Comparison of ENCODE assay signal across 1 cellular context in the genomic region with DNA sequence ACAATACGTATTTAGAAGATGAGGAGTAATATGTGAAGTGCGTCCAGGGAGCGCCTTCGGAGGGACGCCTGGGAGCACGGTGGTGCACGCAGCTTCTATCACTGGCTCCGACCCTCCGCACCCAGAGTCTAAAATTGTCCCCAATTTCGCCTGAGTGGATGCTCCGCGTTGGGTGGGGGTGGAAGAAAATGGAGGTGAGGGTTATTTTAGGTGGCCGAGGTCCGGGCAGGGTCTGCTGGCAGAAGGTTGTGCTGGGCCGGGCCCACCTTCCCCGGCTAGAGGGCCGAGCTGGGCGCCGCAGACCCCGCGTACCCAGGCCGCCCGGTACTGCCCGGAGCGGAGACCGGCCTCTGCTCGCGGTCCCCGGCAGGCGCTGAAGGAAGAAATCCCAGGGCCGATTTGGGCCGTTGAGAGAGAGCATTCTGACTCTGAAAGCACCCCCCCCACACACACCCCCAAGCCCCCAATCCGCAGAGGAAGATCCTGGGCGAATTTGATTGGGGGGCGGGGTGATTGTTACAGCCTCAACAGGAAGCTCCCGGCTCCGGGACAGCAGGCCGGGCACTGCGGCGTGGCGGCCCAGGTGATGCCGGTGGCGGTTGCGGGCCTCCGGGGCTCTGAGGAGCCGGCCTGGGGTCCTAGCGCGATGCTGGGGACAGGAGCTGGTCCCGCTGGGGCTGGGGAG.
TF ChIP-seq lines count a peak whose summit lies in the region.

No MANE protein-coding gene starts in this region.

TF ChIP-seq in H1, 55 proteins besides CTCF, POLR2A, EP300 and RAD21:
- TF ChIP-seq, protein P1, sequence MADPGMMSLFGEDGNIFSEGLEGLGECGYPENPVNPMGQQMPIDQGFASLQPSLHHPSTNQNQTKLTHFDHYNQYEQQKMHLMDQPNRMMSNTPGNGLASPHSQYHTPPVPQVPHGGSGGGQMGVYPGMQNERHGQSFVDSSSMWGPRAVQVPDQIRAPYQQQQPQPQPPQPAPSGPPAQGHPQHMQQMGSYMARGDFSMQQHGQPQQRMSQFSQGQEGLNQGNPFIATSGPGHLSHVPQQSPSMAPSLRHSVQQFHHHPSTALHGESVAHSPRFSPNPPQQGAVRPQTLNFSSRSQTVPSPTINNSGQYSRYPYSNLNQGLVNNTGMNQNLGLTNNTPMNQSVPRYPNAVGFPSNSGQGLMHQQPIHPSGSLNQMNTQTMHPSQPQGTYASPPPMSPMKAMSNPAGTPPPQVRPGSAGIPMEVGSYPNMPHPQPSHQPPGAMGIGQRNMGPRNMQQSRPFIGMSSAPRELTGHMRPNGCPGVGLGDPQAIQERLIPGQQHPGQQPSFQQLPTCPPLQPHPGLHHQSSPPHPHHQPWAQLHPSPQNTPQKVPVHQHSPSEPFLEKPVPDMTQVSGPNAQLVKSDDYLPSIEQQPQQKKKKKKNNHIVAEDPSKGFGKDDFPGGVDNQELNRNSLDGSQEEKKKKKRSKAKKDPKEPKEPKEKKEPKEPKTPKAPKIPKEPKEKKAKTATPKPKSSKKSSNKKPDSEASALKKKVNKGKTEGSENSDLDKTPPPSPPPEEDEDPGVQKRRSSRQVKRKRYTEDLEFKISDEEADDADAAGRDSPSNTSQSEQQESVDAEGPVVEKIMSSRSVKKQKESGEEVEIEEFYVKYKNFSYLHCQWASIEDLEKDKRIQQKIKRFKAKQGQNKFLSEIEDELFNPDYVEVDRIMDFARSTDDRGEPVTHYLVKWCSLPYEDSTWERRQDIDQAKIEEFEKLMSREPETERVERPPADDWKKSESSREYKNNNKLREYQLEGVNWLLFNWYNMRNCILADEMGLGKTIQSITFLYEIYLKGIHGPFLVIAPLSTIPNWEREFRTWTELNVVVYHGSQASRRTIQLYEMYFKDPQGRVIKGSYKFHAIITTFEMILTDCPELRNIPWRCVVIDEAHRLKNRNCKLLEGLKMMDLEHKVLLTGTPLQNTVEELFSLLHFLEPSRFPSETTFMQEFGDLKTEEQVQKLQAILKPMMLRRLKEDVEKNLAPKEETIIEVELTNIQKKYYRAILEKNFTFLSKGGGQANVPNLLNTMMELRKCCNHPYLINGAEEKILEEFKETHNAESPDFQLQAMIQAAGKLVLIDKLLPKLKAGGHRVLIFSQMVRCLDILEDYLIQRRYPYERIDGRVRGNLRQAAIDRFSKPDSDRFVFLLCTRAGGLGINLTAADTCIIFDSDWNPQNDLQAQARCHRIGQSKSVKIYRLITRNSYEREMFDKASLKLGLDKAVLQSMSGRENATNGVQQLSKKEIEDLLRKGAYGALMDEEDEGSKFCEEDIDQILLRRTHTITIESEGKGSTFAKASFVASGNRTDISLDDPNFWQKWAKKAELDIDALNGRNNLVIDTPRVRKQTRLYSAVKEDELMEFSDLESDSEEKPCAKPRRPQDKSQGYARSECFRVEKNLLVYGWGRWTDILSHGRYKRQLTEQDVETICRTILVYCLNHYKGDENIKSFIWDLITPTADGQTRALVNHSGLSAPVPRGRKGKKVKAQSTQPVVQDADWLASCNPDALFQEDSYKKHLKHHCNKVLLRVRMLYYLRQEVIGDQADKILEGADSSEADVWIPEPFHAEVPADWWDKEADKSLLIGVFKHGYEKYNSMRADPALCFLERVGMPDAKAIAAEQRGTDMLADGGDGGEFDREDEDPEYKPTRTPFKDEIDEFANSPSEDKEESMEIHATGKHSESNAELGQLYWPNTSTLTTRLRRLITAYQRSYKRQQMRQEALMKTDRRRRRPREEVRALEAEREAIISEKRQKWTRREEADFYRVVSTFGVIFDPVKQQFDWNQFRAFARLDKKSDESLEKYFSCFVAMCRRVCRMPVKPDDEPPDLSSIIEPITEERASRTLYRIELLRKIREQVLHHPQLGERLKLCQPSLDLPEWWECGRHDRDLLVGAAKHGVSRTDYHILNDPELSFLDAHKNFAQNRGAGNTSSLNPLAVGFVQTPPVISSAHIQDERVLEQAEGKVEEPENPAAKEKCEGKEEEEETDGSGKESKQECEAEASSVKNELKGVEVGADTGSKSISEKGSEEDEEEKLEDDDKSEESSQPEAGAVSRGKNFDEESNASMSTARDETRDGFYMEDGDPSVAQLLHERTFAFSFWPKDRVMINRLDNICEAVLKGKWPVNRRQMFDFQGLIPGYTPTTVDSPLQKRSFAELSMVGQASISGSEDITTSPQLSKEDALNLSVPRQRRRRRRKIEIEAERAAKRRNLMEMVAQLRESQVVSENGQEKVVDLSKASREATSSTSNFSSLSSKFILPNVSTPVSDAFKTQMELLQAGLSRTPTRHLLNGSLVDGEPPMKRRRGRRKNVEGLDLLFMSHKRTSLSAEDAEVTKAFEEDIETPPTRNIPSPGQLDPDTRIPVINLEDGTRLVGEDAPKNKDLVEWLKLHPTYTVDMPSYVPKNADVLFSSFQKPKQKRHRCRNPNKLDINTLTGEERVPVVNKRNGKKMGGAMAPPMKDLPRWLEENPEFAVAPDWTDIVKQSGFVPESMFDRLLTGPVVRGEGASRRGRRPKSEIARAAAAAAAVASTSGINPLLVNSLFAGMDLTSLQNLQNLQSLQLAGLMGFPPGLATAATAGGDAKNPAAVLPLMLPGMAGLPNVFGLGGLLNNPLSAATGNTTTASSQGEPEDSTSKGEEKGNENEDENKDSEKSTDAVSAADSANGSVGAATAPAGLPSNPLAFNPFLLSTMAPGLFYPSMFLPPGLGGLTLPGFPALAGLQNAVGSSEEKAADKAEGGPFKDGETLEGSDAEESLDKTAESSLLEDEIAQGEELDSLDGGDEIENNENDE (IDR thresholded peaks at IDR 0.05; ENCODE audit: insufficient replicate concordance, low read length), result no peak
- no peak for TF ChIP-seq SIX5 (IDR thresholded peaks at IDR 0.05; ENCODE audit: low read depth, low read length)
- no peak for TF ChIP-seq FOSL1 (IDR thresholded peaks at IDR 0.05; ENCODE audit: insufficient read depth, low read depth, low read length)
- TF ChIP-seq TAF1 (IDR thresholded peaks at IDR 0.05; ENCODE audit: low read depth, low read length), result 0 out of 2 replicates have a peak, but pooled peaks have one; percentile 25
- TF ChIP-seq, protein P2, sequence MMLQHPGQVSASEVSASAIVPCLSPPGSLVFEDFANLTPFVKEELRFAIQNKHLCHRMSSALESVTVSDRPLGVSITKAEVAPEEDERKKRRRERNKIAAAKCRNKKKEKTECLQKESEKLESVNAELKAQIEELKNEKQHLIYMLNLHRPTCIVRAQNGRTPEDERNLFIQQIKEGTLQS (IDR thresholded peaks at IDR 0.05; ENCODE audit: insufficient read depth, low read depth, low read length), result no peak
- peak; percentile 90 for TF ChIP-seq RNF2 (IDR thresholded peaks at IDR 0.05; ENCODE audit: borderline replicate concordance, low read depth, low read length, missing control alignments, poor library complexity, severe bottlenecking)
- no peak for TF ChIP-seq CHD2 (IDR thresholded peaks at IDR 0.05; ENCODE audit: low read length)
- TF ChIP-seq TEAD4 (IDR thresholded peaks at IDR 0.05; ENCODE audit: low read depth, low read length), result no peak
- no peak for TF ChIP-seq SIRT6 (IDR thresholded peaks at IDR 0.05; ENCODE audit: low read length)
- no peak for TF ChIP-seq SIN3A (conservative IDR thresholded peaks at IDR 0.05 in 1 of 2, IDR thresholded peaks at IDR 0.05 in 1 of 2; ENCODE audit: low read depth in 1 of 2, low read length in 2 of 2)
- no peak for TF ChIP-seq RXRA (IDR thresholded peaks at IDR 0.05; ENCODE audit: insufficient read depth, low read depth, low read length)
- TF ChIP-seq SAP30 (IDR thresholded peaks at IDR 0.05; ENCODE audit: insufficient read depth, insufficient replicate concordance, low read length), result no peak
- TF ChIP-seq RBBP5 (IDR thresholded peaks at IDR 0.05; ENCODE audit: borderline replicate concordance, low read depth, low read length), result no peak
- TF ChIP-seq CHD1 (IDR thresholded peaks at IDR 0.05; ENCODE audit: low read depth, low read length), result no peak
- TF ChIP-seq TAF7 (optimal IDR thresholded peaks at IDR 0.05; ENCODE audit: borderline replicate concordance, low read depth, low read length), result no peak
- no peak for TF ChIP-seq POLR2AphosphoS5 (IDR thresholded peaks at IDR 0.05; ENCODE audit: low read depth, low read length)
- no peak for TF ChIP-seq RFX5 (IDR thresholded peaks at IDR 0.05; ENCODE audit: borderline replicate concordance, low read depth, low read length)
- TF ChIP-seq SRF (IDR thresholded peaks at IDR 0.05; ENCODE audit: low read depth, low read length), result no peak
- no peak for TF ChIP-seq TCF12 (IDR thresholded peaks at IDR 0.05; ENCODE audit: low read depth, low read length)
- no peak for TF ChIP-seq POU5F1 (IDR thresholded peaks at IDR 0.05; ENCODE audit: low read depth, low read length)
- no peak for TF ChIP-seq BRCA1 (IDR thresholded peaks at IDR 0.05; ENCODE audit: low read depth, low read length)
- TF ChIP-seq, protein P3, sequence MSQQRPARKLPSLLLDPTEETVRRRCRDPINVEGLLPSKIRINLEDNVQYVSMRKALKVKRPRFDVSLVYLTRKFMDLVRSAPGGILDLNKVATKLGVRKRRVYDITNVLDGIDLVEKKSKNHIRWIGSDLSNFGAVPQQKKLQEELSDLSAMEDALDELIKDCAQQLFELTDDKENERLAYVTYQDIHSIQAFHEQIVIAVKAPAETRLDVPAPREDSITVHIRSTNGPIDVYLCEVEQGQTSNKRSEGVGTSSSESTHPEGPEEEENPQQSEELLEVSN (IDR thresholded peaks at IDR 0.05), result no peak
- TF ChIP-seq GTF2F1 (IDR thresholded peaks at IDR 0.05; ENCODE audit: borderline replicate concordance, low read depth, low read length), result no peak
- TF ChIP-seq SP1 (IDR thresholded peaks at IDR 0.05; ENCODE audit: low read depth, low read length), result no peak
- TF ChIP-seq ZNF274 (IDR thresholded peaks at IDR 0.05; ENCODE audit: borderline replicate concordance, extremely low read depth, low read length), result no peak
- no peak for TF ChIP-seq MAFK (IDR thresholded peaks at IDR 0.05; ENCODE audit: low read depth, low read length)
- TF ChIP-seq SP2 (IDR thresholded peaks at IDR 0.05; ENCODE audit: low read length), result no peak
- peak; percentile 30 for TF ChIP-seq KDM4A (IDR thresholded peaks at IDR 0.05; ENCODE audit: low read depth, low read length, severe bottlenecking)
- peak; percentile 89 for TF ChIP-seq SUZ12 (IDR thresholded peaks at IDR 0.05; ENCODE audit: low read length)
- no peak for TF ChIP-seq HDAC2 (IDR thresholded peaks at IDR 0.05; ENCODE audit: borderline replicate concordance in 1 of 2, low read depth in 2 of 2, low read length in 2 of 2)
- TF ChIP-seq ASH2L (IDR thresholded peaks at IDR 0.05; ENCODE audit: low read length), result no peak
- peak; percentile 95 for TF ChIP-seq EZH2 (IDR thresholded peaks at IDR 0.05; ENCODE audit: low read depth, low read length, severe bottlenecking)
- peak; percentile 56; the same call in 1 of the 2 replicates for TF ChIP-seq GABPA (IDR thresholded peaks at IDR 0.05; ENCODE audit: borderline replicate concordance, insufficient read depth, low read length)
- TF ChIP-seq SP4 (IDR thresholded peaks at IDR 0.05; ENCODE audit: low read length), result no peak
- no peak for TF ChIP-seq BACH1 (IDR thresholded peaks at IDR 0.05; ENCODE audit: low read length)
